Comparison of ENCODE assay signal across 8 cellular contexts in the genomic region with DNA sequence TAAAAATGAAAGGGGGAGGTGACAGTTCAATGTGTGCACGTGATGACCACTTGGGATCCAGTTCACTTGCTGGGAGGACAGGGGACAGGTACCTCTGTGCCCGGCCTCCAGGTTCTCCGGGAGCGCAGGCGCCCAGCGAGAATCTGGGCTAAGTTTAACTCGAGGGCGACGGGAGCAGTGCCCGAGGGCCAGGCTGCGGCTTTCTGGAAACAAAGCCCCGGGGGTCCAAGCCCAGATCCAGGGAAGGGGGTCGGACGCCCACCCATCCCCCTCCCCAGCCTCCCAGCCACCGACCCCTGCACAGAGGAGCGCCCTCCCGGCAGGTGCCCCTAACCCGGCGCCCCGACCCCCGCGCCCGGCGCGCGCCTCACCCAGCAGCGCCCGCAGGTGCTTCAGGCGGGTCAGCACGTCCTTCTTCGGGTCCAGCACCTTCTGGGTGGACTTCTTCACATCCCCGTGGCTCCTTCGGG. TPM values are rescaled to one million over a fixed set of nuclear protein-coding genes. Genes with fewer than 3 reads are reported as not detected.
A peak's percentile ranks its signal among the peaks of the same experiment; 100 is the strongest.
DNase-seq lines count a peak whose midpoint lies in the region; ATAC-seq lines count a peak whose summit lies in the region.

No MANE protein-coding gene starts in this region.

- H3K4me1 Mint-ChIP-seq in natural killer cell treated with Interleukin-12 subunit alpha and Interleukin-12 subunit beta and Interleukin-15 and Interleukin-18, amount 100 ng/mL, for 72 hours (ENCODE audit: low read depth in 2 of 2) = peaks cover 29 to 31% of the 10 kb centered on the region in 2 donors

- peaks cover 0 to 3% of the 10 kb centered on the region in 2 donors for H3K27me3 Mint-ChIP-seq in natural killer cell treated with Interleukin-12 subunit alpha and Interleukin-12 subunit beta and Interleukin-15 and Interleukin-18, amount 100 ng/mL, for 72 hours

- H3K27ac Mint-ChIP-seq in natural killer cell treated with Interleukin-12 subunit alpha and Interleukin-12 subunit beta and Interleukin-15 and Interleukin-18, amount 100 ng/mL, for 72 hours = peak overlapping the region; percentile 83 to 93

- H3K27ac ChIP-seq in epithelial cell of prostate = peak overlapping the region; percentile 74

- H3K36me3 Mint-ChIP-seq in natural killer cell treated with Interleukin-12 subunit alpha and Interleukin-12 subunit beta and Interleukin-15 and Interleukin-18, amount 100 ng/mL, for 72 hours = no peaks in the 10 kb centered on the region

- peak overlapping the region; percentile 95 for H3K4me3 Mint-ChIP-seq in natural killer cell treated with Interleukin-12 subunit alpha and Interleukin-12 subunit beta and Interleukin-15 and Interleukin-18, amount 100 ng/mL, for 72 hours

- peak; percentile 35 for DNase-seq in activated gamma-delta T cell (lab: John Stamatoyannopoulos, UW)
- no peak for DNase-seq in activated gamma-delta T cell treated with Interleukin-2 at 50 U/mL for 16 hours
- DNase-seq in T follicular helper cell (ENCODE audit: low read depth) = peak; percentile 0
- DNase-seq in epithelial cell of prostate (ENCODE audit: low read depth, low spot score) = no peak
- peak; percentile 64 for DNase-seq in natural killer cell treated with Interleukin-12 subunit alpha and Interleukin-12 subunit beta and Interleukin-15 and Interleukin-18, amount 100 ng/mL, for 72 hours (ENCODE audit: low spot score)
- no peak for DNase-seq in pons (ENCODE audit: low spot score)

- ATAC-seq in HG03045 (IDR thresholded peaks at IDR 0.05; ENCODE audit: unreplicated experiment) (peak; percentile 13), GM18868 (IDR thresholded peaks at IDR 0.05; ENCODE audit: unreplicated experiment) (no peak)
- no peak for ATAC-seq in natural killer cell treated with Interleukin-12 subunit alpha and Interleukin-12 subunit beta and Interleukin-15 and Interleukin-18, amount 100 ng/mL, for 72 hours

- no peaks in the 10 kb centered on the region for H3K9me3 Mint-ChIP-seq in natural killer cell treated with Interleukin-12 subunit alpha and Interleukin-12 subunit beta and Interleukin-15 and Interleukin-18, amount 100 ng/mL, for 72 hours

RNA-seq across cellular contexts. Expression of a gene that starts 0.4 kb away (rescaled TPM):
- total RNA-seq in natural killer cell treated with Interleukin-12 subunit alpha and Interleukin-12 subunit beta and Interleukin-15 and Interleukin-18, amount 100 ng/mL, for 72 hours = 10 to 100 TPM; 38.5 to 39.2 TPM

Comparison
In these comparisons a context has a peak if more than half of its experiments do, and no peak if none do; other contexts are left out.
1. DNase-seq: peak in activated gamma-delta T cell (single experiment), T follicular helper cell (single experiment) and natural killer cell treated with Interleukin-12 subunit alpha and Interleukin-12 subunit beta and Interleukin-15 and Interleukin-18, amount 100 ng/mL, for 72 hours (single experiment); none in activated gamma-delta T cell treated with Interleukin-2 at 50 U/mL for 16 hours (single experiment), epithelial cell of prostate (single experiment) and pons (single experiment).